In genomic region chr1:112707217-112708001, GRCh38 we compare ENCODE assay signal across 8 cellular contexts.
A peak's percentile ranks its signal among the peaks of the same experiment; 100 is the strongest.
DNase-seq lines count a peak whose midpoint lies in the region; ATAC-seq lines count a peak whose summit lies in the region.

No MANE protein-coding gene starts in this region.

- DNase-seq in NK-92 treated with Interleukin-12 subunit alpha and Interleukin-12 subunit beta, amount 100 ng/mL, for 24 hours (lab: John Stamatoyannopoulos, UW), result peak; percentile 64
- DNase-seq in NK-92 (lab: John Stamatoyannopoulos, UW; ENCODE audit: unreplicated experiment) (no peak), NCI-H146 (lab: John Stamatoyannopoulos, UW) (peak; percentile 86), T-helper 22 cell (ENCODE audit: low read depth) (peak; percentile 30), astrocyte of the hippocampus (ENCODE audit: low read depth, low spot score) (peak; percentile 96), hippocampal formation (lab: John Stamatoyannopoulos, UW) (peak; percentile 71 to 73), putamen (ENCODE audit: low spot score) (peak; percentile 80)

- peak; percentile 59 for ATAC-seq in HG02840 (IDR thresholded peaks at IDR 0.05; ENCODE audit: low FRiP score, unreplicated experiment)
